ENCODE assay signal across 26 cellular contexts in the genomic region with DNA sequence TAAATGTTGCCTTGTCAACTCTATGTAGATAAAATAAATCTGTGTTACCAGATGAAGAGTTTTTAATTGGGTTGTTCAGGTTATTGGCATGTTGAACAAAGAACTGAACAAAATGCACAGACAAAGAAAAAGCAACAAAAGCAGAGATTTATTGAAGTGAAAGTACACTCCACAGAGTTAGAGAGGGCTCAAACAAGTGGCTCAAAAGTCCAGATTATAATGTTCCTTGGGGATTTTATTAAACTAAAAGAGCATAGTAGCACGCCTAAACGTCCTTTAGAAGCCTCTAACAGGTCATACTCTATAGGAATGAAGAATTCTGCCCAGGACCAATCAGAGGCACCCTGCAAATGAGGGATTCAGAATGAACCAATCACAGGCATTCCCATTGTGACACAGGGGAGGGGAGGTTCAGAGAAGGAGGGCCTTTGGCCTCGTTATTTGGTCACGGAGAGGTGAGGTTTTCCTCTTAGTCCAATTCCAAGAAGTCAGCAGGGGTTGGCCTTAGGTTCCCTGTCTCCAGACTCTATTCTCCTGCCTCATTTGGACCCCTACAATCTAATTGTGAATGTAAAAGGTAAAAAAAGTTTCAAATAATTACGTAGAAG. TPM values are rescaled to one million over a fixed set of nuclear protein-coding genes. Genes with fewer than 3 reads are reported as not detected.
A peak's percentile ranks its signal among the peaks of the same experiment; 100 is the strongest.
DNase-seq lines count a peak whose midpoint lies in the region; ATAC-seq, FAIRE-seq and TF ChIP-seq lines count a peak whose summit lies in the region.
"Had no signal": no experiment of that assay in that cellular context is flagged by ENCODE, and none has a peak within 500 bp of the region (broad histone marks: within the 10 kb centered on the region; RNA-seq: fewer than 3 reads in every experiment).

No MANE protein-coding gene starts in this region.

- no peaks in the 10 kb centered on the region for H3K27me3 Mint-ChIP-seq in activated CD8-positive, alpha-beta T cell treated with anti-CD3 and anti-CD28 coated beads, Interleukin-2, amount 10 ng/mL, durations not matched to agents 7 days and 5 days (ENCODE audit: low read depth)
- no peaks in the 10 kb centered on the region for H3K27me3 Mint-ChIP-seq in activated CD8-positive, alpha-beta T cell treated with anti-CD3 and anti-CD28 coated beads for 36 hours
- H3K27me3 Mint-ChIP-seq in WTC11 (ENCODE audit: low read depth) = peaks cover 5% of the 10 kb centered on the region; the same call in 1 of the 2 replicates
- no peaks in the 10 kb centered on the region for H3K27me3 Mint-ChIP-seq in osteocyte (ENCODE audit: unreplicated experiment)
- peaks cover 0 to under 1% of the 10 kb centered on the region in 2 donors for H3K27me3 Mint-ChIP-seq in CD8-positive, alpha-beta memory T cell
- H3K27me3 Mint-ChIP-seq: CD4-positive, alpha-beta T cell had no signal

- TF ChIP-seq EP300 in A549 (IDR thresholded peaks at IDR 0.05) (no peak), tibial nerve (IDR thresholded peaks at IDR 0.05) (no peak)

- H3K27ac ChIP-seq in A549 = no peak overlapping the region
- no peak overlapping the region for H3K27ac ChIP-seq in CD8-positive, alpha-beta memory T cell (ENCODE audit: low read depth, low read length)
- H3K27ac ChIP-seq in tibial nerve = no peak overlapping the region
- H3K27ac ChIP-seq: 22Rv1; BLaER1 treated with 17β-estradiol and CSF1 and Interleukin-3, amounts not matched to agents 10 nM and 100 nM; GM23248 had no signal

- H3K27me3 ChIP-seq in CD8-positive, alpha-beta memory T cell (ENCODE audit: insufficient read depth, low read length, poor library complexity, severe bottlenecking) = no peaks in the 10 kb centered on the region
- H3K27me3 ChIP-seq in tibial nerve = no peaks in the 10 kb centered on the region
- H3K27me3 ChIP-seq: BE2C; BLaER1 treated with 17β-estradiol and CSF1 and Interleukin-3, amounts not matched to agents 10 nM and 100 nM had no signal

- H3K9me3 ChIP-seq in A549 (peaks cover 66% of the 10 kb centered on the region), tibial nerve (peaks cover 0 to 72% (median 9%) of the 10 kb centered on the region in 4 donors)
- peaks cover 17% of the 10 kb centered on the region for H3K9me3 ChIP-seq in CD8-positive, alpha-beta memory T cell (ENCODE audit: low read length)
- H3K9me3 ChIP-seq: BE2C had no signal

- CTCF ChIA-PET in activated CD8-positive, alpha-beta T cell treated with anti-CD3 and anti-CD28 coated beads, Interleukin-2, amount 10 ng/mL, durations not matched to agents 7 days and 5 days (lab: Charles Lee) = interaction anchor here (2.1 kb wide), 1 partner anchor 13 kb away, joined by 7 read pairs; a partner anchor contains a TSS
- CTCF ChIA-PET in activated CD8-positive, alpha-beta T cell treated with anti-CD3 and anti-CD28 coated beads for 36 hours (lab: Charles Lee) = interaction anchor here (1.5 kb wide), 1 partner anchor 140 kb away, joined by 3 read pairs; no protein-coding TSS in a partner anchor
- CTCF ChIA-PET in A549 (lab: Yijun Ruan, JAX) (interaction anchor here (1.5 to 7.9 kb wide), 2 partner anchors 13 to 15 kb away, joined by 4 to 68 read pairs; a partner anchor contains a TSS), WTC11 (lab: Charles Lee) (no interaction called here)
- CTCF ChIA-PET in CD8-positive, alpha-beta memory T cell (lab: Charles Lee) = interaction anchor here (0.8 to 2.6 kb wide), 2 partner anchors 13 to 217 kb away, joined by 3 to 9 read pairs; a partner anchor contains a TSS

- TF ChIP-seq POLR2A in A549 (IDR thresholded peaks at IDR 0.05; ENCODE audit: low read length) (no peak), tibial nerve (IDR thresholded peaks at IDR 0.05) (no peak)

- H3K36me3 Mint-ChIP-seq in activated CD8-positive, alpha-beta T cell treated with anti-CD3 and anti-CD28 coated beads, Interleukin-2, amount 10 ng/mL, durations not matched to agents 7 days and 5 days (ENCODE audit: low read depth) = peaks cover 82% of the 10 kb centered on the region
- peaks cover 80% of the 10 kb centered on the region for H3K36me3 Mint-ChIP-seq in activated CD8-positive, alpha-beta T cell treated with anti-CD3 and anti-CD28 coated beads for 36 hours (ENCODE audit: low read depth)
- peaks cover 79% of the 10 kb centered on the region for H3K36me3 Mint-ChIP-seq in WTC11
- peaks cover 66% of the 10 kb centered on the region for H3K36me3 Mint-ChIP-seq in osteocyte (ENCODE audit: unreplicated experiment)
- H3K36me3 Mint-ChIP-seq in CD8-positive, alpha-beta memory T cell = peaks cover 24 to 71% (median 58%) of the 10 kb centered on the region in 3 donors

- no peak overlapping the region for H3K4me3 Mint-ChIP-seq in activated CD8-positive, alpha-beta T cell treated with anti-CD3 and anti-CD28 coated beads, Interleukin-2, amount 10 ng/mL, durations not matched to agents 7 days and 5 days
- H3K4me3 Mint-ChIP-seq in activated CD8-positive, alpha-beta T cell treated with anti-CD3 and anti-CD28 coated beads for 36 hours = no peak overlapping the region
- H3K4me3 Mint-ChIP-seq in WTC11 (no peak overlapping the region), osteocyte (ENCODE audit: unreplicated experiment) (no peak overlapping the region)
- no peak overlapping the region for H3K4me3 Mint-ChIP-seq in CD8-positive, alpha-beta memory T cell
- H3K4me3 Mint-ChIP-seq: CD14-positive monocyte; CD4-positive, alpha-beta T cell had no signal

- H3K4me3 ChIP-seq in A549 = no peak overlapping the region
- no peak overlapping the region for H3K4me3 ChIP-seq in CD8-positive, alpha-beta memory T cell (ENCODE audit: low read length)
- H3K4me3 ChIP-seq in tibial nerve = no peak overlapping the region
- H3K4me3 ChIP-seq: BLaER1 treated with 17β-estradiol and CSF1 and Interleukin-3, amounts not matched to agents 10 nM and 100 nM; GM12878; GM23248 had no signal

- 96% methylated on average over 5 of the region's 5 CpGs for WGBS in A549 (ENCODE audit: missing lambda C conversion rate)
- 82 to 95% methylated on average over 5 of the region's 5 CpGs for WGBS in tibial nerve, 2 donors

- no peak for ATAC-seq in activated CD8-positive, alpha-beta T cell treated with anti-CD3 and anti-CD28 coated beads, Interleukin-2, amount 10 ng/mL, durations not matched to agents 7 days and 5 days
- no peak for ATAC-seq in activated CD8-positive, alpha-beta T cell treated with anti-CD3 and anti-CD28 coated beads for 36 hours
- peak in 1 of 2 experiments; percentile 35; a peak in 3 of 6 replicates for ATAC-seq in A549
- ATAC-seq in WTC11 = no peak
- ATAC-seq: GM12878 had no signal

- intact Hi-C loops in activated CD8-positive, alpha-beta T cell treated with anti-CD3 and anti-CD28 coated beads for 36 hours (cut with micrococcal nuclease) = no loop called here

- FAIRE-seq in A549 (lab: Jason Lieb, UNC) = peak; percentile 13
- FAIRE-seq: A204.1, GM12878, GM19239, H1 had no signal

- H3K36me3 ChIP-seq in CD8-positive, alpha-beta memory T cell (ENCODE audit: insufficient read depth, low read length) = peaks cover 26% of the 10 kb centered on the region
- H3K36me3 ChIP-seq in tibial nerve = peaks cover 0 to 68% (median 16%) of the 10 kb centered on the region in 3 donors

- TF ChIP-seq CTCF in activated CD8-positive, alpha-beta T cell treated with anti-CD3 and anti-CD28 coated beads for 36 hours (IDR thresholded peaks at IDR 0.05) = no peak
- TF ChIP-seq CTCF in A549 (IDR thresholded peaks at IDR 0.05) = no peak
- no peak for TF ChIP-seq CTCF in WTC11 (IDR thresholded peaks at IDR 0.05)
- no peak for TF ChIP-seq CTCF in osteocyte (IDR thresholded peaks at IDR 0.05)
- no peak for TF ChIP-seq CTCF in tibial nerve (IDR thresholded peaks at IDR 0.05)

- H3K4me1 Mint-ChIP-seq in activated CD8-positive, alpha-beta T cell treated with anti-CD3 and anti-CD28 coated beads, Interleukin-2, amount 10 ng/mL, durations not matched to agents 7 days and 5 days (ENCODE audit: low read depth) = no peaks in the 10 kb centered on the region
- H3K4me1 Mint-ChIP-seq in activated CD8-positive, alpha-beta T cell treated with anti-CD3 and anti-CD28 coated beads for 36 hours (ENCODE audit: low read depth) = peaks cover under 1% of the 10 kb centered on the region
- H3K4me1 Mint-ChIP-seq in WTC11 = no peaks in the 10 kb centered on the region
- no peaks in the 10 kb centered on the region for H3K4me1 Mint-ChIP-seq in osteocyte (ENCODE audit: unreplicated experiment)
- peaks cover 9 to 16% (median 15%) of the 10 kb centered on the region in 3 donors for H3K4me1 Mint-ChIP-seq in CD8-positive, alpha-beta memory T cell

- no peak for TF ChIP-seq RAD21 in A549 (conservative IDR thresholded peaks at IDR 0.05 in 1 of 2, IDR thresholded peaks at IDR 0.05 in 1 of 2)

- DNase-seq in activated CD8-positive, alpha-beta T cell treated with anti-CD3 and anti-CD28 coated beads, Interleukin-2, amount 10 ng/mL, durations not matched to agents 7 days and 5 days = peak; percentile 15
- DNase-seq in activated CD8-positive, alpha-beta T cell treated with anti-CD3 and anti-CD28 coated beads for 36 hours = no peak
- DNase-seq in A549 (ENCODE audit: low read depth in 1 of 2, low spot score in 1 of 2) (no peak), WTC11 (ENCODE audit: low spot score) (no peak), osteocyte (ENCODE audit: extremely low spot score, unreplicated experiment) (peak; percentile 21), tibial nerve (ENCODE audit: low spot score in 2 of 2) (no peak)
- DNase-seq in CD8-positive, alpha-beta memory T cell = no peak
- DNase-seq: ACHN; AML-193; BE2C; CD4-positive, alpha-beta T cell; COR-L47; DMS 273 treated with DMSO at 0.1 percent for 48 hours; DMS79; EL; GDM1; GM23248; H7; HCEC 1CT had no signal

- no peak overlapping the region for H3K4me2 ChIP-seq in A549
- H3K4me2 ChIP-seq: BLaER1 treated with 17β-estradiol and CSF1 and Interleukin-3, amounts not matched to agents 10 nM and 100 nM had no signal

- no peaks in the 10 kb centered on the region for H3K4me1 ChIP-seq in A549
- H3K4me1 ChIP-seq in CD8-positive, alpha-beta memory T cell (ENCODE audit: insufficient read depth, low read length) = no peaks in the 10 kb centered on the region
- H3K4me1 ChIP-seq in tibial nerve = no peaks in the 10 kb centered on the region
- H3K4me1 ChIP-seq: BE2C had no signal

- POLR2A ChIA-PET in activated CD8-positive, alpha-beta T cell treated with anti-CD3 and anti-CD28 coated beads, Interleukin-2, amount 10 ng/mL, durations not matched to agents 7 days and 5 days (lab: Charles Lee) = no interaction called here
- POLR2A ChIA-PET in activated CD8-positive, alpha-beta T cell treated with anti-CD3 and anti-CD28 coated beads for 36 hours (lab: Charles Lee) = interaction anchor here (2.4 kb wide), 1 partner anchor 13 kb away, joined by 7 read pairs; a partner anchor contains a TSS
- POLR2A ChIA-PET in A549 (lab: Yijun Ruan, JAX) = interaction anchor here (1.6 kb wide), 1 partner anchor 13 kb away, joined by 7 read pairs; a partner anchor contains a TSS
- POLR2A ChIA-PET in WTC11 (lab: Charles Lee) = no interaction called here
- POLR2A ChIA-PET in CD8-positive, alpha-beta memory T cell (lab: Charles Lee) = no interaction called here

- H3K9me3 Mint-ChIP-seq in activated CD8-positive, alpha-beta T cell treated with anti-CD3 and anti-CD28 coated beads, Interleukin-2, amount 10 ng/mL, durations not matched to agents 7 days and 5 days (ENCODE audit: insufficient read depth) = peaks cover 43% of the 10 kb centered on the region
- H3K9me3 Mint-ChIP-seq in activated CD8-positive, alpha-beta T cell treated with anti-CD3 and anti-CD28 coated beads for 36 hours = peaks cover 35% of the 10 kb centered on the region
- H3K9me3 Mint-ChIP-seq in WTC11 = peaks cover 47% of the 10 kb centered on the region
- H3K9me3 Mint-ChIP-seq in osteocyte (ENCODE audit: unreplicated experiment) = peaks cover 34% of the 10 kb centered on the region
- H3K9me3 Mint-ChIP-seq in CD8-positive, alpha-beta memory T cell = peaks cover 15 to 39% (median 32%) of the 10 kb centered on the region in 5 donors

- H3K27ac Mint-ChIP-seq in activated CD8-positive, alpha-beta T cell treated with anti-CD3 and anti-CD28 coated beads, Interleukin-2, amount 10 ng/mL, durations not matched to agents 7 days and 5 days = no peak overlapping the region
- no peak overlapping the region for H3K27ac Mint-ChIP-seq in activated CD8-positive, alpha-beta T cell treated with anti-CD3 and anti-CD28 coated beads for 36 hours
- H3K27ac Mint-ChIP-seq in WTC11 (no peak overlapping the region), osteocyte (ENCODE audit: unreplicated experiment) (no peak overlapping the region)
- no peak overlapping the region for H3K27ac Mint-ChIP-seq in CD8-positive, alpha-beta memory T cell
- H3K27ac Mint-ChIP-seq: CD14-positive monocyte; CD4-positive, alpha-beta T cell had no signal

RNA-seq across cellular contexts. Expression of a gene that starts 12.8 kb away (rescaled TPM):
- total RNA-seq in activated CD8-positive, alpha-beta T cell treated with anti-CD3 and anti-CD28 coated beads, Interleukin-2, amount 10 ng/mL, durations not matched to agents 7 days and 5 days = 100 to 1,000 TPM; 120 to 121 TPM
- total RNA-seq in activated CD8-positive, alpha-beta T cell treated with anti-CD3 and anti-CD28 coated beads for 36 hours = 100 to 1,000 TPM; 105 to 107 TPM
- polyA plus RNA-seq in A549 (2011; rRNA removed) (192 and 208 TPM in 2 replicates), A549 (2017; fragmentation: RNase III; extraction: RNeasy Plus Mini Kit Qiagen cat#74134 plus additional on column Dnase treatment) (276 to 295 TPM (median 284 TPM) in 3 replicates)
- 371 and 460 TPM in 2 replicates for polyA plus RNA-seq in A549 (2012; cell fraction: cytosol; rRNA removed)
- polyA plus RNA-seq in A549 (2012; cell fraction: nucleus; rRNA removed) = 457 and 591 TPM in 2 replicates
- polyA minus RNA-seq in A549 (2011; rRNA and poly(A)+ RNA removed) = 147 and 219 TPM in 2 replicates
- total RNA-seq in WTC11 (2021) (96.7 to 105 TPM (median 97.2 TPM) in 3 replicates), osteocyte (85.6 and 88.2 TPM in 2 replicates), tibial nerve (10 to 100 TPM; 49.4 to 91.8 (median 69.5) TPM)
- 100 to 1,000 TPM; 170 to 179 TPM for total RNA-seq in CD8-positive, alpha-beta memory T cell
- polyA plus RNA-seq in CD8-positive, alpha-beta memory T cell = 114 TPM

RNA-seq across cellular contexts. Expression of a gene that starts 13.1 kb away (rescaled TPM):
- 1 to 10 TPM; 4.9 to 5.2 TPM for total RNA-seq in activated CD8-positive, alpha-beta T cell treated with anti-CD3 and anti-CD28 coated beads, Interleukin-2, amount 10 ng/mL, durations not matched to agents 7 days and 5 days
- 1 to 10 TPM; 5.2 to 5.6 TPM for total RNA-seq in activated CD8-positive, alpha-beta T cell treated with anti-CD3 and anti-CD28 coated beads for 36 hours
- polyA plus RNA-seq in A549 (2011; rRNA removed) (6.0 and 6.4 TPM in 2 replicates), A549 (2017; fragmentation: RNase III; extraction: RNeasy Plus Mini Kit Qiagen cat#74134 plus additional on column Dnase treatment) (3.1 to 3.8 TPM (median 3.7 TPM) in 3 replicates)
- polyA plus RNA-seq in A549 (2012; cell fraction: cytosol; rRNA removed) = 0.78 and 0.95 TPM in 2 replicates
- 0.93 and 0.97 TPM in 2 replicates for polyA plus RNA-seq in A549 (2012; cell fraction: nucleus; rRNA removed)
- polyA minus RNA-seq in A549 (2011; rRNA and poly(A)+ RNA removed) = 8.5 and 13.3 TPM in 2 replicates
- total RNA-seq in WTC11 (2021) (1.1 to 2.1 TPM (median 1.1 TPM) in 3 replicates), osteocyte (5.6 and 7.3 TPM in 2 replicates), tibial nerve (10 to 100 TPM in 2 of 4 donors, 1 to 10 TPM in 2; 4.2 to 13.3 (median 9.0) TPM)
- 1 to 10 TPM; 4.8 to 5.0 TPM for total RNA-seq in CD8-positive, alpha-beta memory T cell
- polyA plus RNA-seq in CD8-positive, alpha-beta memory T cell = 6.6 TPM

RNA-seq across cellular contexts. Expression of a gene that starts 49.4 kb away (rescaled TPM):
- 1 to 10 TPM; 5.8 to 6.2 TPM for total RNA-seq in activated CD8-positive, alpha-beta T cell treated with anti-CD3 and anti-CD28 coated beads, Interleukin-2, amount 10 ng/mL, durations not matched to agents 7 days and 5 days
- total RNA-seq in activated CD8-positive, alpha-beta T cell treated with anti-CD3 and anti-CD28 coated beads for 36 hours = 1 to 10 TPM; 4.8 to 6.9 TPM
- polyA plus RNA-seq in A549 (2011; rRNA removed) = 1.4 and 2.8 TPM in 2 replicates
- 0.66 and 0.70 TPM in 2 replicates for polyA plus RNA-seq in A549 (2012; cell fraction: cytosol; rRNA removed)
- 3.4 and 4.9 TPM in 2 replicates for polyA plus RNA-seq in A549 (2012; cell fraction: nucleus; rRNA removed)
- polyA plus RNA-seq in A549 (2017; fragmentation: RNase III; extraction: RNeasy Plus Mini Kit Qiagen cat#74134 plus additional on column Dnase treatment) = 0.61 to 0.74 TPM (median 0.62 TPM) in 3 replicates
- polyA minus RNA-seq in A549 (2011; rRNA and poly(A)+ RNA removed) = 12.8 and 17.6 TPM in 2 replicates
- 2.8 to 4.4 TPM (median 3.5 TPM) in 3 replicates for total RNA-seq in WTC11 (2021)
- total RNA-seq in osteocyte = 0.21 and 0.38 TPM in 2 replicates
- total RNA-seq in CD8-positive, alpha-beta memory T cell = 1 to 10 TPM; 7.0 to 7.9 TPM
- 2.7 TPM for polyA plus RNA-seq in CD8-positive, alpha-beta memory T cell
- total RNA-seq in tibial nerve = 100 to 1,000 TPM in 1 of 4 donors, 10 to 100 TPM in 3; 17.4 to 122 (median 72.1) TPM
- total RNA-seq: GM23248 had no signal
- polyA plus RNA-seq: GM23248 had no signal

Comparison
In these comparisons a context has a peak if more than half of its experiments do, and no peak if none do; other contexts are left out.
1. DNase-seq: peak in activated CD8-positive, alpha-beta T cell treated with anti-CD3 and anti-CD28 coated beads, Interleukin-2, amount 10 ng/mL, durations not matched to agents 7 days and 5 days (single experiment) and osteocyte (single experiment); none in activated CD8-positive, alpha-beta T cell treated with anti-CD3 and anti-CD28 coated beads for 36 hours (single experiment), A549 (0 of 2), WTC11 (single experiment), CD8-positive, alpha-beta memory T cell (0 of 5) and tibial nerve (0 of 2).
2. POLR2A ChIA-PET loops: an anchor here in activated CD8-positive, alpha-beta T cell treated with anti-CD3 and anti-CD28 coated beads for 36 hours (2.4 kb wide) and A549 (1.6 kb wide); none called in activated CD8-positive, alpha-beta T cell treated with anti-CD3 and anti-CD28 coated beads, Interleukin-2, amount 10 ng/mL, durations not matched to agents 7 days and 5 days, WTC11 and CD8-positive, alpha-beta memory T cell.